In genomic region chrX:41922125-41922521, GRCh38 we compare ENCODE assay signal across 8 cellular contexts. TPM values are rescaled to one million over a fixed set of nuclear protein-coding genes. Genes with fewer than 3 reads are reported as not detected.
DNase-seq lines count a peak whose midpoint lies in the region; ATAC-seq, FAIRE-seq and TF ChIP-seq lines count a peak whose summit lies in the region.

No MANE protein-coding gene starts in this region.

- no peaks in the 10 kb centered on the region for H3K36me3 Mint-ChIP-seq in memory B cell

- TF ChIP-seq POLR2A in breast epithelium (IDR thresholded peaks at IDR 0.05) (no peak), testis (IDR thresholded peaks at IDR 0.05) (no peak), H54 (IDR thresholded peaks at IDR 0.05; ENCODE audit: low read depth, low read length) (no peak)

- no peak for ATAC-seq in memory B cell (ENCODE audit: low read depth)
- no peak for ATAC-seq in HG03175 (IDR thresholded peaks at IDR 0.05; ENCODE audit: unreplicated experiment)

- 0% methylated on average over 1 to 12 of the region's 12 CpGs for WGBS in testis, 2 donors

- H3K4me3 ChIP-seq in breast epithelium (peak overlapping the region; percentile 57 to 77 (median 64)), testis (peak overlapping the region; percentile 60 to 69)

- in situ Hi-C loops in ACHN (cut with HindIII; ENCODE audit: low pct_ligation_motif_present, low pct_unique_long_range_greater_than_20kb, low sequenced_read_pairs) = no loop called here

- intact Hi-C loops in breast epithelium (cut with DNase I; ENCODE audit: low total_unique reads) = loop anchor here (5.0 kb wide), 1 partner anchor 105 kb away; no protein-coding TSS in a partner anchor
- intact Hi-C loops in testis (cut with DNase I; ENCODE audit: low total_unique reads) = no loop called here

- peak overlapping the region; percentile 85 for H3K4me3 Mint-ChIP-seq in memory B cell

- no peaks in the 10 kb centered on the region for H3K4me1 ChIP-seq in breast epithelium
- H3K4me1 ChIP-seq in testis = no peaks in the 10 kb centered on the region

- H3K27ac ChIP-seq in breast epithelium (peak overlapping the region; percentile 81 to 93), testis (no peak overlapping the region)

- H3K27me3 Mint-ChIP-seq in memory B cell = no peaks in the 10 kb centered on the region

- H3K9me3 Mint-ChIP-seq in memory B cell = no peaks in the 10 kb centered on the region

- no peak for TF ChIP-seq CTCF in breast epithelium (IDR thresholded peaks at IDR 0.05)
- TF ChIP-seq CTCF in testis (IDR thresholded peaks at IDR 0.05) = no peak

- H3K4me1 Mint-ChIP-seq in memory B cell = peaks cover 16% of the 10 kb centered on the region

- FAIRE-seq in GM18507 (lab: Jason Lieb, UNC) (peak; percentile 18), H54 (lab: Jason Lieb, UNC) (no peak)

- H3K9me3 ChIP-seq in breast epithelium (no peaks in the 10 kb centered on the region), testis (no peaks in the 10 kb centered on the region)

- H3K27ac Mint-ChIP-seq in memory B cell = peak overlapping the region; percentile 71

- H3K36me3 ChIP-seq in breast epithelium = no peaks in the 10 kb centered on the region
- H3K36me3 ChIP-seq in testis (ENCODE audit: low read depth, missing control alignments) = no peaks in the 10 kb centered on the region

- H3K27me3 ChIP-seq in breast epithelium (peaks cover 0 to 28% of the 10 kb centered on the region in 2 donors), testis (no peaks in the 10 kb centered on the region)

- DNase-seq in ACHN (peak; percentile 32), GM18507 (ENCODE audit: extremely low spot score, insufficient read length, low read depth) (no peak), RPMI7951 (ENCODE audit: low read depth) (peak; percentile 45), breast epithelium (ENCODE audit: low spot score in 2 of 2) (no peak), memory B cell (ENCODE audit: low spot score in 2 of 2) (no peak), testis (peak; percentile 13), H54 (ENCODE audit: insufficient read length, low spot score) (no peak)

RNA-seq across cellular contexts. Expression of gene CASK, which starts 1.2 kb away (rescaled TPM):
- 21.9 and 22.8 TPM in 2 replicates for total RNA-seq in RPMI7951 (2014; rRNA removed; shearing (Covaris generic))
- total RNA-seq in breast epithelium (100 to 1,000 TPM in 1 of 3 donors, 10 to 100 TPM in 2; 34.4 to 103 (median 52.4) TPM), testis (10 to 100 TPM; 14.5 to 20.9 TPM)
- 8.5 TPM for polyA plus RNA-seq in testis (ENCODE audit: insufficient read depth, low read depth, low replicate concordance)

Comparison
In these comparisons a context has a peak if more than half of its experiments do, and no peak if none do; other contexts are left out.
1. DNase-seq: peak in ACHN (single experiment), RPMI7951 (single experiment) and testis (single experiment); none in GM18507 (single experiment), breast epithelium (0 of 2), memory B cell (0 of 2) and H54 (single experiment).
2. H3K27ac ChIP-seq: peak in breast epithelium (2 of 2); none in testis (0 of 2).